ENCODE assay signal across 1 cellular context in genomic region chr6:35751594-35751993, GRCh38.
TF ChIP-seq lines count a peak whose summit lies in the region.

No MANE protein-coding gene starts in this region.

TF ChIP-seq in GM12878, 131 proteins besides CTCF, POLR2A, EP300 and RAD21:
- TF ChIP-seq ZNF217 (IDR thresholded peaks at IDR 0.05) (no peak), NR2C2 (IDR thresholded peaks at IDR 0.05; ENCODE audit: borderline replicate concordance, control insufficient read depth, insufficient read length, low read depth) (no peak), BCLAF1 (IDR thresholded peaks at IDR 0.05) (no peak), SUZ12 (IDR thresholded peaks at IDR 0.05; ENCODE audit: unreplicated experiment) (no peak), BHLHE40 (IDR thresholded peaks at IDR 0.05; ENCODE audit: borderline replicate concordance in 1 of 2, low read depth in 2 of 2, low read length in 1 of 2) (no peak), ZBTB40 (IDR thresholded peaks at IDR 0.05; ENCODE audit: borderline replicate concordance) (no peak), BACH1 (IDR thresholded peaks at IDR 0.05; ENCODE audit: borderline replicate concordance) (no peak), E4F1 (IDR thresholded peaks at IDR 0.05; ENCODE audit: borderline replicate concordance, partially characterized antibody) (no peak), EED (IDR thresholded peaks at IDR 0.05; ENCODE audit: low read depth) (no peak), HSF1 (IDR thresholded peaks at IDR 0.05; ENCODE audit: low read depth, low read length) (no peak), MYB (IDR thresholded peaks at IDR 0.05; ENCODE audit: borderline replicate concordance, low read depth, low read length) (no peak), JUNB (IDR thresholded peaks at IDR 0.05) (no peak), NBN (IDR thresholded peaks at IDR 0.05) (no peak), RUNX3 (IDR thresholded peaks at IDR 0.05; ENCODE audit: low read length) (no peak), IRF5 (IDR thresholded peaks at IDR 0.05; ENCODE audit: borderline replicate concordance) (no peak), HDGF (IDR thresholded peaks at IDR 0.05) (no peak), ATF7 (IDR thresholded peaks at IDR 0.05; ENCODE audit: low read depth) (no peak), NFXL1 (IDR thresholded peaks at IDR 0.05; ENCODE audit: borderline replicate concordance) (no peak), NR2C1 (IDR thresholded peaks at IDR 0.05) (no peak), ZNF24 (IDR thresholded peaks at IDR 0.05) (no peak)
